ENCODE assay signal across 24 cellular contexts in genomic region chr1:8139941-8140340, GRCh38.
DNase-seq lines count a peak whose midpoint lies in the region; ATAC-seq and TF ChIP-seq lines count a peak whose summit lies in the region.
"Had no signal": no experiment of that assay in that cellular context is flagged by ENCODE, and none has a peak within 500 bp of the region (broad histone marks: within the 10 kb centered on the region; RNA-seq: fewer than 3 reads in every experiment).

No MANE protein-coding gene starts in this region.

- H3K9me2 ChIP-seq in PC-9 (ENCODE audit: insufficient read depth) = no peaks in the 10 kb centered on the region
- H3K9me2 ChIP-seq: SK-N-SH had no signal

- H3K4me1 ChIP-seq in PC-9 (replicated peaks; ENCODE audit: insufficient read depth) (peaks cover 62% of the 10 kb centered on the region), gastroesophageal sphincter (peaks cover 13 to 58% (median 14%) of the 10 kb centered on the region in 3 donors), neural progenitor cell (no peaks in the 10 kb centered on the region)

- H3K9me3 Mint-ChIP-seq in neural progenitor cell = peaks cover 3% of the 10 kb centered on the region

- POLR2A ChIA-PET in PC-9 (lab: Charles Lee; ENCODE audit: unreplicated experiment) = no interaction called here

- H3K27ac Mint-ChIP-seq in neural progenitor cell = no peak overlapping the region

- DNase-seq in ELF-1 (ENCODE audit: low read depth, low spot score) = peak; percentile 72
- DNase-seq in PC-9 = no peak
- DNase-seq in neural progenitor cell (ENCODE audit: low spot score) = no peak
- DNase-seq in AG08396 (ENCODE audit: low spot score) = no peak
- DNase-seq in NCI-H2107 (lab: John Stamatoyannopoulos, UW) = no peak
- DNase-seq in amniotic stem cell (lab: John Stamatoyannopoulos, UW) = no peak
- DNase-seq: 8988T, ACHN, Calu3, DMS79 treated with DMSO at 0.1 percent for 48 hours, GM23248, HCEC 1CT, Kasumi-1, MV-4-11, NCI-H1105, NCI-H146, NCI-H1930, NCI-H2227 treated with DMSO at 0.1 percent for 48 hours, NCI-H526 treated with DMSO at 0.1 percent for 48 hours, SHP77 treated with DMSO at 0.1 percent for 48 hours, SK-N-SH, SW 1271 had no signal

- BruUV-seq in PC-9 (replicated peaks; lab: Mats Ljungman, UMichigan) = no TSS peak

- ATAC-seq in gastroesophageal sphincter = no peak
- ATAC-seq: K562 had no signal

- WGBS in gastroesophageal sphincter (ENCODE audit: low coverage in 1 of 2), 2 donors = 91% methylated on average over 5 of the region's 11 CpGs; no CpG with 5 or more reads in 1 of the 2 donors

- H3K9ac ChIP-seq in neural progenitor cell = no peak overlapping the region
- H3K9ac ChIP-seq: GM23248, SK-N-SH had no signal

- no peak overlapping the region for H3K4me2 ChIP-seq in PC-9
- no peak overlapping the region for H3K4me2 ChIP-seq in neural progenitor cell
- H3K4me2 ChIP-seq: SK-N-SH had no signal

- H3K4me3 ChIP-seq in PC-9 (no peak overlapping the region), gastroesophageal sphincter (no peak overlapping the region), neural progenitor cell (no peak overlapping the region)
- H3K4me3 ChIP-seq: GM23248, K562 had no signal

- H2AFZ ChIP-seq in PC-9 = no peak overlapping the region
- peak overlapping the region; percentile 60 for H2AFZ ChIP-seq in neural progenitor cell (replicated peaks)
- H2AFZ ChIP-seq: GM23248 had no signal

- CTCF ChIA-PET in PC-9 (lab: Charles Lee) = no interaction called here

- peaks cover 32% of the 10 kb centered on the region for H3K4me1 Mint-ChIP-seq in neural progenitor cell

- H3F3A ChIP-seq in PC-9 (ENCODE audit: insufficient read depth, low read depth) (peaks cover 38% of the 10 kb centered on the region), neural progenitor cell (ENCODE audit: low read depth) (no peaks in the 10 kb centered on the region)

- TF ChIP-seq POLR2A in gastroesophageal sphincter (IDR thresholded peaks at IDR 0.05) = no peak

- H3K36me3 Mint-ChIP-seq in neural progenitor cell = no peaks in the 10 kb centered on the region

- intact Hi-C loops in PC-9 (cut with micrococcal nuclease; ENCODE audit: unreplicated experiment) = loop anchor here (5.0 kb wide), 4 partner anchors 43 to 172 kb away; no protein-coding TSS in a partner anchor

- H3K27me3 Mint-ChIP-seq in neural progenitor cell (ENCODE audit: insufficient read depth, low read depth) = no peaks in the 10 kb centered on the region

- H3K27ac ChIP-seq in PC-9 (peak overlapping the region; percentile 100; the same call in 1 of the 2 replicates), gastroesophageal sphincter (peak overlapping the region in 3 of 4 donors; percentile 53 to 87 (median 78)), neural progenitor cell (no peak overlapping the region)
- H3K27ac ChIP-seq: GM23248 had no signal

- H3K27me3 ChIP-seq in PC-9 (ENCODE audit: insufficient read depth, low read depth) = no peaks in the 10 kb centered on the region
- H3K27me3 ChIP-seq in gastroesophageal sphincter = no peaks in the 10 kb centered on the region
- H3K27me3 ChIP-seq in neural progenitor cell = no peaks in the 10 kb centered on the region

- no peak for TF ChIP-seq EP300 in gastroesophageal sphincter (IDR thresholded peaks at IDR 0.05)

- H4K20me1 ChIP-seq in PC-9 (ENCODE audit: insufficient read depth) (no peaks in the 10 kb centered on the region), neural progenitor cell (ENCODE audit: low read depth) (no peaks in the 10 kb centered on the region)

- H3K79me2 ChIP-seq in PC-9 (ENCODE audit: low read depth) (0 out of 2 replicates have a peak, but pooled peaks cover 4% of the 10 kb centered on the region), neural progenitor cell (ENCODE audit: low read depth) (no peaks in the 10 kb centered on the region)

- H3K4me3 Mint-ChIP-seq in neural progenitor cell = no peak overlapping the region

- no peaks in the 10 kb centered on the region for H3K9me3 ChIP-seq in PC-9 (ENCODE audit: insufficient read depth, low read depth)
- H3K9me3 ChIP-seq in gastroesophageal sphincter = no peaks in the 10 kb centered on the region
- H3K9me3 ChIP-seq in neural progenitor cell (ENCODE audit: low read depth) = no peaks in the 10 kb centered on the region
- H3K9me3 ChIP-seq: SK-N-SH had no signal

- H3K36me3 ChIP-seq in PC-9 (ENCODE audit: low read depth) = no peaks in the 10 kb centered on the region
- no peaks in the 10 kb centered on the region for H3K36me3 ChIP-seq in gastroesophageal sphincter
- no peaks in the 10 kb centered on the region for H3K36me3 ChIP-seq in neural progenitor cell

- no peak for TF ChIP-seq CTCF in PC-9 (conservative IDR thresholded peaks at IDR 0.05)
- no peak for TF ChIP-seq CTCF in gastroesophageal sphincter (IDR thresholded peaks at IDR 0.05)
- no peak for TF ChIP-seq CTCF in neural progenitor cell (IDR thresholded peaks at IDR 0.05)
